In the genomic region with DNA sequence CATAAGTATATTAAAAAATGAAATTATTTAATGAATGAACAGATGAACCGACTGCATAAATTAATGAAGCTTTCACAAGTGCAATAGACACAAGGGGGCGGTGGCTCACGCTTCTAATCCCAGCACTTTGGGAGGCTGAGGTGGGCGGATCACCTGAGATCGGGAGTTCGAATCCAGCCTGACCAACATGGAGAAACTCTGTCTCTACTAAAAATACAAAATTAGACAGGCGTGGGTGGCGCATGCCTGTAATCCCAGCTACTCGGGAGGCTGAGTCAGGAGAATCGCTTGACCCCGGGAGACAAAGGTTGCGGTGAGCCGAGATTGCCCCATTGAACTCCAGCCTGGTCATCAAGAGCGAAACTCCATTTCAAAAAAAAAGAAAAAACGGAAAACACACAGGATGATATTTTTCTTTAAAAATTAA, we compare ENCODE assay signal across 8 cellular contexts. TPM values are rescaled to one million over a fixed set of nuclear protein-coding genes. Genes with fewer than 3 reads are reported as not detected.
DNase-seq lines count a peak whose midpoint lies in the region; ATAC-seq and TF ChIP-seq lines count a peak whose summit lies in the region.
"Not testable (repeated sequence)": the region's sequence is repeated elsewhere in the genome, so short reads cannot be mapped to it uniquely, and the experiment has no call there.
"Had no signal": no experiment of that assay in that cellular context is flagged by ENCODE, and none has a peak within 500 bp of the region (broad histone marks: within the 10 kb centered on the region; RNA-seq: fewer than 3 reads in every experiment).

No MANE protein-coding gene starts in this region.

- not testable (repeated sequence) for H3K4me1 ChIP-seq in HCT116 (ENCODE audit: control insufficient read depth in 1 of 2, insufficient read depth in 2 of 2, low read length in 2 of 2); adipocyte (ENCODE audit: control insufficient read depth, insufficient read depth, low read length)

- CTCF ChIA-PET in HCT116 (lab: Charles Lee) = not testable (repeated sequence)

- not testable (repeated sequence) for H2AFZ ChIP-seq in HCT116 (ENCODE audit: low read depth, low read length, poor library complexity, severe bottlenecking)

- not testable (repeated sequence) for TF ChIP-seq POLR2A in HCT116 (IDR thresholded peaks at IDR 0.05; ENCODE audit: borderline replicate concordance, extremely low read depth, insufficient read depth, insufficient read length)

- H3K4me2 ChIP-seq in HCT116 (ENCODE audit: low read length) = not testable (repeated sequence)

- H3K9me3 ChIP-seq in HCT116 (ENCODE audit: control insufficient read depth in 1 of 2, insufficient read depth in 1 of 2, low read depth in 1 of 2, low read length in 2 of 2); MG63; adipocyte (ENCODE audit: control insufficient read depth, low read length): not testable (repeated sequence)

- RAD21 ChIA-PET in HCT116 (lab: Charles Lee; ENCODE audit: low non-redundant PET in 1 of 2, low total read pairs in 2 of 2, uncharacterized antibody in 2 of 2, unreplicated experiment in 2 of 2) = interaction anchor here (0.6 to 0.7 kb wide), 2 partner anchors 84 to 199 kb away, joined by 6 to 7 read pairs; no protein-coding TSS in a partner anchor

- DNase-seq in Daoy (ENCODE audit: low read depth) (peak; percentile 83), MG63 (peak; percentile 55), SW 1271 (lab: John Stamatoyannopoulos, UW) (peak; percentile 49 to 59), adipocyte (ENCODE audit: low read depth) (peak; percentile 7), fibroblast of mammary gland (ENCODE audit: low read depth) (peak; percentile 21)
- not testable (repeated sequence) for DNase-seq in HCT116 (ENCODE audit: low read depth, low spot score)
- DNase-seq in stimulated activated CD4-positive, alpha-beta T cell treated with anti-CD3 and anti-CD28 coated beads, Interleukin-15, amount 100 ng/mL, for 24 hours = peak; percentile 25

- intact Hi-C loops in HCT116 (cut with micrococcal nuclease) = not testable (repeated sequence)

- not testable (repeated sequence) for H3K79me2 ChIP-seq in HCT116 (ENCODE audit: insufficient read depth, low read length)

- H3K9me2 ChIP-seq in HCT116 (ENCODE audit: insufficient read depth) = not testable (repeated sequence)

- not testable (repeated sequence) for H3K4me3 ChIP-seq in HCT116 (replicated peaks in 1 of 2; ENCODE audit: low read depth in 1 of 2, low read length in 2 of 2); adipocyte (ENCODE audit: low read length); fibroblast of mammary gland (ENCODE audit: control insufficient read depth, low read depth, low read length)
- H3K4me3 ChIP-seq in MG63 = peak overlapping the region; percentile 65

- peak; percentile 21 to 44 (median 33); a peak in 3 of 6 replicates for TF ChIP-seq CTCF in HCT116 (IDR thresholded peaks at IDR 0.05 in 2 of 3, conservative IDR thresholded peaks at IDR 0.05 in 1 of 3; ENCODE audit: borderline replicate concordance in 1 of 3, insufficient read depth in 1 of 3, low read depth in 2 of 3, low read length in 2 of 3)
- not testable (repeated sequence) for TF ChIP-seq CTCF in fibroblast of mammary gland (conservative IDR thresholded peaks at IDR 0.05; ENCODE audit: control insufficient read depth, insufficient read depth, low read depth, low read length)

- not testable (repeated sequence) for H3K27me3 ChIP-seq in HCT116 (ENCODE audit: insufficient read depth, low read length); MG63; adipocyte (replicated peaks; ENCODE audit: control insufficient read depth, insufficient read depth, low read length)

- H3K9ac ChIP-seq in HCT116 (ENCODE audit: low read length); adipocyte (ENCODE audit: low read length): not testable (repeated sequence)

- POLR2A ChIA-PET in HCT116 (lab: Charles Lee) = not testable (repeated sequence)

- not testable (repeated sequence) for BruUV-seq in HCT116 (replicated peaks; lab: Mats Ljungman, UMichigan)

- TF ChIP-seq RAD21 in HCT116 (IDR thresholded peaks at IDR 0.05; ENCODE audit: low read depth) = peak; percentile 73

- H3K36me3 ChIP-seq in HCT116 (ENCODE audit: control insufficient read depth in 1 of 2, insufficient read depth in 2 of 2, low read length in 2 of 2); MG63; adipocyte (ENCODE audit: control insufficient read depth, insufficient read depth, low read length, severe bottlenecking): not testable (repeated sequence)

- H3K27ac ChIP-seq in HCT116 (ENCODE audit: low read depth, low read length) = not testable (repeated sequence)

- not testable (repeated sequence) for H4K20me1 ChIP-seq in HCT116 (ENCODE audit: insufficient read depth)

- peak; percentile 77 for ATAC-seq in HCT116

TF ChIP-seq in HCT116, 20 proteins besides CTCF, POLR2A, EP300 and RAD21:
- peak; percentile 91 for TF ChIP-seq EGR1 (IDR thresholded peaks at IDR 0.05; ENCODE audit: low read depth)
- peak; percentile 15; the same call in 1 of the 2 replicates for TF ChIP-seq CEBPB (IDR thresholded peaks at IDR 0.05; ENCODE audit: low read depth)
- TF ChIP-seq CBX3 (IDR thresholded peaks at IDR 0.05; ENCODE audit: low read depth) = peak; percentile 42; the same call in 1 of the 2 replicates

RNA-seq across cellular contexts. Expression of a gene that starts 34.4 kb away (rescaled TPM):
- 4.3 and 8.2 TPM in 2 replicates for total RNA-seq in Daoy (2014; rRNA removed; shearing (Covaris generic))
- 14.5 TPM for total RNA-seq in HCT116 (2021; ENCODE audit: unreplicated experiment)
- 15.8 and 16.9 TPM in 2 replicates for polyA plus RNA-seq in HCT116 (2012)
- total RNA-seq in MG63 (2014; rRNA removed; shearing (Covaris generic); ENCODE audit: low replicate concordance) = 0.33 TPM in 1 of 2 replicates, not detected in the other
- total RNA-seq: LHCN-M2 had no signal
